In the genomic region with DNA sequence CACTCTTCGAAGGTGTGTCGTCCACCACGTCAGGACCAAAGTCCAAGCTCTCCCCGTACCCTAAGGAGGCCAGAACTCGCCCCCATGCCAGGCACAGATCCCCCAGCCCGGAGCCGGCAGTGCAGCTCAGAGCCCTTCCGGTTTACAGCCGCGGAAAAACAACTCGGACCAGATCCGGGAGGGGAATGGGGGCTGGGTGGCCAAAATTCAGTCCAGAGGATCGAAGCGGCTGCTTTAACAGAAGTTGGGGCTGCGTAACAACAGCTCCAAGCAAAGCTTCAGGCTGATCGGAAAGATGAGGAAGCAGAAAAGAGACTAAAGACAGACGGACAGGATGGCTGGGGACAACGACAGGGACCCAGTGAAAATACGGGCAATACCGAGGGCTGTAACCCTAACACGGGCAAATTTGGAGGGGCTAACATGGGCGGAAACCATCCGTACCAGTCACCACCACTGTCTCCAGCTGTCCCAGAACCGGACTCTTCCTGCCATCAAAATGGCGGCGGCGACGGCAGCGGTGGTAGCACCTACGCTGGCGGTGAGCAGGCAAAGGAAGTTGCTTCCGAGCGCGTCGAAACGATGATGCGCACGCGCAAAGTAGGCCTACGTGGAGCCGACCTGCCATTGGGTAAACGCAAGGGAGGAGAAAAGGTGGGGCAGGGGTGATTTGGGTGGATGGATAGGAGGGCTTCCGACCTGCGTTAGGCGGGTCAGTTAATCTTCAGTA, we compare ENCODE assay signal across 8 cellular contexts. TPM values are rescaled to one million over a fixed set of nuclear protein-coding genes. Genes with fewer than 3 reads are reported as not detected.
DNase-seq lines count a peak whose midpoint lies in the region; ATAC-seq, FAIRE-seq and TF ChIP-seq lines count a peak whose summit lies in the region.

A gene (minus strand): TSS at position 556 of the 730 bp plus-strand sequence. CDS start 678 bp downstream, outside the sequence.

- H3K23ac ChIP-seq in H1 (ENCODE audit: insufficient read length) = no peak within 1 kb of the TSS
- peak within 1 kb of the TSS in 1 of 2 experiments; percentile 23 for H3K23ac ChIP-seq in mesenchymal stem cell (ENCODE audit: low read length in 2 of 2)

- DNase-seq in COLO668 (lab: John Stamatoyannopoulos, UW; ENCODE audit: unreplicated experiment) (peak; percentile 97), HT1080 (ENCODE audit: low read depth) (peak; percentile 93), NOMO-1 treated with DMSO at 0.1 percent for 48 hours (lab: John Stamatoyannopoulos, UW; ENCODE audit: unreplicated experiment) (peak; percentile 89), H1 (ENCODE audit: low read depth in 1 of 2, low spot score in 2 of 2) (peak; percentile 89), mesenchymal stem cell (peak; percentile 95)
- DNase-seq in activated CD8-positive, alpha-beta memory T cell treated with anti-CD3 and anti-CD28 coated beads for 4 hours (ENCODE audit: low read depth in 2 of 2) = peak; percentile 88
- DNase-seq in stimulated activated CD8-positive, alpha-beta memory T cell treated with anti-CD3 and anti-CD28 coated beads, Interleukin-12 subunit alpha, Interleukin-12 subunit beta, amount 100 ng/mL, for 4 hours (ENCODE audit: low read depth) = peak; percentile 85

- H2AK5ac ChIP-seq in H1 (ENCODE audit: low read depth, low read length) = no peak within 1 kb of the TSS
- H2AK5ac ChIP-seq in mesenchymal stem cell (ENCODE audit: low read length, severe bottlenecking) = peak within 1 kb of the TSS; percentile 5

- CTCF ChIA-PET in H1 (lab: Charles Lee; ENCODE audit: partially characterized antibody) = interaction anchor here (1.1 to 1.2 kb wide), 2 partner anchors 9 to 15 kb away, joined by 3 to 4 read pairs; no protein-coding TSS in a partner anchor

- peak; percentile 24 for FAIRE-seq in H1 (lab: Jason Lieb, UNC)

- H3K9ac ChIP-seq in H1 (replicated peaks in 1 of 4; ENCODE audit: extremely low read depth in 1 of 4, low read depth in 3 of 4, low read length in 3 of 4) (peak within 1 kb of the TSS; percentile 85 to 98 (median 98)), mesenchymal stem cell (ENCODE audit: low read length) (peak within 1 kb of the TSS; percentile 99)

- peak within 1 kb of the TSS; percentile 27 for H3K4ac ChIP-seq in H1 (replicated peaks; ENCODE audit: insufficient read length, low read depth, low read length)
- peak within 1 kb of the TSS; percentile 42 to 67 for H3K4ac ChIP-seq in mesenchymal stem cell (ENCODE audit: low read depth in 1 of 2, low read length in 2 of 2)

- H3K4me3 ChIP-seq in H1 (ENCODE audit: extremely low read depth in 1 of 4, insufficient read depth in 2 of 4, low read depth in 3 of 4, low read length in 4 of 4) (peak within 1 kb of the TSS; percentile 87 to 99 (median 98)), mesenchymal stem cell (ENCODE audit: insufficient read depth in 1 of 2, low read depth in 1 of 2, low read length in 2 of 2) (peak within 1 kb of the TSS; percentile 67 to 96)

- peak within 1 kb of the TSS; percentile 86 for H4K5ac ChIP-seq in H1 (ENCODE audit: insufficient read length, low read depth, low read length)

- H3K9me3 ChIP-seq in H1 (ENCODE audit: insufficient read depth in 2 of 2, low read depth in 1 of 2, low read length in 1 of 2) (no peaks in the 10 kb centered on the region), mesenchymal stem cell (ENCODE audit: control insufficient read depth, low read length) (no peaks in the 10 kb centered on the region)

- H4K91ac ChIP-seq in H1 (replicated peaks; ENCODE audit: insufficient read length, low read length) (peak within 1 kb of the TSS; percentile 97), mesenchymal stem cell (ENCODE audit: low read length) (peak within 1 kb of the TSS; percentile 65)

- peaks cover 2% of the 10 kb centered on the region; the same call in 1 of the 2 replicates for H3K23me2 ChIP-seq in H1 (ENCODE audit: low read depth, low read length)

- peak within 1 kb of the TSS; percentile 95 for H2BK5ac ChIP-seq in H1 (ENCODE audit: low read depth, low read length)
- peak within 1 kb of the TSS; percentile 51 for H2BK5ac ChIP-seq in mesenchymal stem cell (ENCODE audit: low read depth, low read length, poor library complexity, severe bottlenecking)

- H3K27ac ChIP-seq in H1 (ENCODE audit: low read depth, low read length) (peak within 1 kb of the TSS; percentile 98), mesenchymal stem cell (ENCODE audit: low read length, poor library complexity, severe bottlenecking) (peak within 1 kb of the TSS; percentile 88)

- H3K18ac ChIP-seq in H1 (ENCODE audit: extremely low read depth, low read length) = peak within 1 kb of the TSS; percentile 82
- peak within 1 kb of the TSS; percentile 38 to 67 for H3K18ac ChIP-seq in mesenchymal stem cell (ENCODE audit: low read depth in 1 of 2, low read length in 2 of 2)

- 2% methylated on average over 45 of the region's 45 CpGs; no CpG with 5 or more reads in 1 of the 2 experiments for WGBS in H1 (ENCODE audit: extremely low coverage in 1 of 2, insufficient coverage in 1 of 2, insufficient read length in 1 of 2, insufficient replicate concordance in 2 of 2, low coverage in 1 of 2, low lambda C conversion rate in 2 of 2, missing lambda C conversion rate in 1 of 2), 2 experiments
- WGBS in mesenchymal stem cell = under 1% methylated on average over 39 of the region's 45 CpGs

- no peak for TF ChIP-seq CTCF in H1 (IDR thresholded peaks at IDR 0.05; ENCODE audit: control extremely low read depth in 1 of 3, insufficient read depth in 1 of 3, low read depth in 1 of 3, low read length in 3 of 3)

- H2AFZ ChIP-seq in H1 (ENCODE audit: low read length) = peak within 1 kb of the TSS; percentile 98
- peak within 1 kb of the TSS; percentile 11 for H2AFZ ChIP-seq in mesenchymal stem cell (ENCODE audit: low read depth, low read length)

- POLR2A ChIA-PET in H1 (lab: Charles Lee; ENCODE audit: partially characterized antibody) = interaction anchor here (0.6 to 1.9 kb wide), 4 partner anchors 10 to 1651 kb away, joined by 3 to 9 read pairs (median 4); no protein-coding TSS in a partner anchor

- H3K4me1 ChIP-seq in H1 (replicated peaks in 1 of 4; ENCODE audit: control insufficient read depth in 3 of 4, insufficient read depth in 4 of 4, low read length in 3 of 4) (peaks cover 0 to 4% (median 0%) of the 10 kb centered on the region in 4 experiments; a peak in 2 of 7 replicates), mesenchymal stem cell (ENCODE audit: control insufficient read depth, insufficient read depth, low read depth, low read length) (no peaks in the 10 kb centered on the region)

- H3K79me2 ChIP-seq in H1 (ENCODE audit: control insufficient read depth in 1 of 2, insufficient read depth in 2 of 2, low read length in 2 of 2) = peaks cover 4 to 49% of the 10 kb centered on the region in 2 experiments

- no peak within 1 kb of the TSS for H2BK15ac ChIP-seq in H1 (ENCODE audit: low read length)
- H2BK15ac ChIP-seq in mesenchymal stem cell (ENCODE audit: low read depth, poor library complexity, severe bottlenecking) = no peak within 1 kb of the TSS

- peak within 1 kb of the TSS; percentile 57 for H3K56ac ChIP-seq in H1 (replicated peaks; ENCODE audit: insufficient read length, low read depth, low read length)

- H4K20me1 ChIP-seq in H1 (replicated peaks in 1 of 2; ENCODE audit: control insufficient read depth in 1 of 2, insufficient read depth in 2 of 2, low read length in 2 of 2) = no peaks in the 10 kb centered on the region

- H3K79me1 ChIP-seq in H1 (ENCODE audit: low read depth, low read length) (no peaks in the 10 kb centered on the region), mesenchymal stem cell (replicated peaks; ENCODE audit: low read length, poor library complexity, severe bottlenecking) (no peaks in the 10 kb centered on the region)

- H2BK120ac ChIP-seq in H1 (replicated peaks; ENCODE audit: low read depth, low read length) (peak within 1 kb of the TSS; percentile 40), mesenchymal stem cell (ENCODE audit: low read depth, low read length) (peak within 1 kb of the TSS; percentile 78)

- H3K14ac ChIP-seq in H1 (ENCODE audit: insufficient read length) (peak within 1 kb of the TSS; percentile 57), mesenchymal stem cell (ENCODE audit: low read length in 2 of 2) (peak within 1 kb of the TSS in 1 of 2 experiments; percentile 50)

- TF ChIP-seq RAD21 in H1 (IDR thresholded peaks at IDR 0.05 in 1 of 2, conservative IDR thresholded peaks at IDR 0.05 in 1 of 2; ENCODE audit: low read depth in 2 of 2, low read length in 2 of 2) = peak in 1 of 2 experiments; percentile 2; a peak in 1 of 4 replicates

- no peak within 1 kb of the TSS for H2BK20ac ChIP-seq in H1 (ENCODE audit: low read length)

- peak within 1 kb of the TSS; percentile 97; the same call in 1 of the 2 replicates for H4K8ac ChIP-seq in H1 (ENCODE audit: extremely low read depth, insufficient read depth, low read length)
- H4K8ac ChIP-seq in mesenchymal stem cell (ENCODE audit: low read length) = peak within 1 kb of the TSS; percentile 55

- peak; percentile 99 for ATAC-seq in GM21360 (IDR thresholded peaks at IDR 0.05; ENCODE audit: unreplicated experiment)

- H3K4me2 ChIP-seq in H1 (ENCODE audit: insufficient read depth in 1 of 2, low read depth in 2 of 2, low read length in 2 of 2) (peak within 1 kb of the TSS; percentile 73 to 77), mesenchymal stem cell (ENCODE audit: low read length, poor library complexity, severe bottlenecking) (peak within 1 kb of the TSS; percentile 24)

- peak in 1 of 2 experiments; percentile 25; a peak in 1 of 3 replicates for TF ChIP-seq EP300 in H1 (IDR thresholded peaks at IDR 0.05; ENCODE audit: borderline replicate concordance in 1 of 2, low read depth in 2 of 2, low read length in 2 of 2)

- peaks cover 0 to 23% (median 0%) of the 10 kb centered on the region in 4 experiments; a peak in 2 of 8 replicates for H3K36me3 ChIP-seq in H1 (ENCODE audit: control insufficient read depth in 2 of 4, insufficient read depth in 4 of 4, low read length in 3 of 4)
- H3K36me3 ChIP-seq in mesenchymal stem cell (ENCODE audit: control insufficient read depth in 1 of 2, insufficient read depth in 2 of 2, low read depth in 1 of 2, low read length in 2 of 2) = peaks cover 0 to 35% of the 10 kb centered on the region in 2 experiments

- TF ChIP-seq POLR2A in H1 (IDR thresholded peaks at IDR 0.05; ENCODE audit: control extremely low read depth in 1 of 2, low read depth in 2 of 2, low read length in 2 of 2) = peak; percentile 71 to 97

- H2BK12ac ChIP-seq in H1 (ENCODE audit: low read depth, low read length) (peak within 1 kb of the TSS; percentile 45; the same call in 1 of the 2 replicates), mesenchymal stem cell (ENCODE audit: low read length in 2 of 2) (no peak within 1 kb of the TSS)

- H3K27me3 ChIP-seq in H1 (replicated peaks in 1 of 4; ENCODE audit: control insufficient read depth in 3 of 4, extremely low read depth in 1 of 4, insufficient read depth in 3 of 4, low read length in 3 of 4) (no peaks in the 10 kb centered on the region), mesenchymal stem cell (ENCODE audit: control insufficient read depth in 1 of 2, insufficient read depth in 1 of 2, low read length in 2 of 2) (no peaks in the 10 kb centered on the region)

RNA-seq across cellular contexts. Expression of the gene that starts here (rescaled TPM):
- total RNA-seq in HT1080 (2014; rRNA removed; shearing (Covaris generic)) = 148 and 170 TPM in 2 replicates
- polyA plus RNA-seq in HT1080 (2015; cell fraction: cytosol; rRNA removed) = 185 and 189 TPM in 2 replicates
- 114 TPM in 2 replicates for polyA plus RNA-seq in HT1080 (2015; cell fraction: nucleus; rRNA removed)
- 123 and 130 TPM in 2 replicates for total RNA-seq in H1 (2021; fragmentation: NEBNext Ultra II Directional; extraction: Animal tissue kit (Norgen Biotek cat#: 25700))
- polyA plus RNA-seq in H1 (2011; rRNA removed) = 32.4 and 61.1 TPM in 2 replicates
- polyA plus RNA-seq in H1 (2011; cell fraction: cytosol; rRNA removed) = 82.2 TPM
- 27.1 TPM for polyA plus RNA-seq in H1 (2011; cell fraction: nucleus; rRNA removed)
- 87.5 to 131 TPM (median 98.6 TPM) in 4 replicates for polyA plus RNA-seq in H1 (2012, experiment 1 of 2)
- polyA plus RNA-seq in H1 (2012, experiment 2 of 2) = 36.1 TPM
- polyA plus RNA-seq in H1 (2013, experiment 1 of 2) = 70.9 TPM
- 73.9 TPM for polyA plus RNA-seq in H1 (2013, experiment 2 of 2)
- polyA minus RNA-seq in H1 (2011; rRNA and poly(A)+ RNA removed) = 97.3 and 125 TPM in 2 replicates
- 50.3 TPM for polyA minus RNA-seq in H1 (2011; cell fraction: cytosol; rRNA and poly(A)+ RNA removed)
- 39.3 TPM for polyA minus RNA-seq in H1 (2011; cell fraction: nucleus; rRNA and poly(A)+ RNA removed)
- polyA plus RNA-seq in mesenchymal stem cell (2013, experiment 1 of 2) = 85.8 TPM
- 87.7 TPM for polyA plus RNA-seq in mesenchymal stem cell (2013, experiment 2 of 2)

Comparison
In these comparisons a context has a peak if more than half of its experiments do, and no peak if none do; other contexts are left out.
1. Peak in every context shown above with its lines: DNase-seq, ATAC-seq, H3K4me3 ChIP-seq and H3K27ac ChIP-seq.